ENCODE assay signal across 3 cellular contexts in genomic region chr7:122715183-122715582, GRCh38.
TF ChIP-seq lines count a peak whose summit lies in the region.

No MANE protein-coding gene starts in this region.

TF ChIP-seq in SK-N-SH, 30 proteins besides CTCF, POLR2A, EP300 and RAD21:
- TF ChIP-seq, protein P1, sequence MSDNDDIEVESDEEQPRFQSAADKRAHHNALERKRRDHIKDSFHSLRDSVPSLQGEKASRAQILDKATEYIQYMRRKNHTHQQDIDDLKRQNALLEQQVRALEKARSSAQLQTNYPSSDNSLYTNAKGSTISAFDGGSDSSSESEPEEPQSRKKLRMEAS (IDR thresholded peaks at IDR 0.05; ENCODE audit: low read depth): no peak
- TF ChIP-seq GATA2 (CRISPR knock-in tag; IDR thresholded peaks at IDR 0.05) (no peak), TAF1 (IDR thresholded peaks at IDR 0.05; ENCODE audit: borderline replicate concordance, low read depth, low read length) (no peak), TCF12 (IDR thresholded peaks at IDR 0.05) (no peak), FOSL2 (IDR thresholded peaks at IDR 0.05; ENCODE audit: borderline replicate concordance, low read depth) (no peak), REST (IDR thresholded peaks at IDR 0.05; ENCODE audit: low read depth, low read length) (no peak), MEF2A (IDR thresholded peaks at IDR 0.05; ENCODE audit: borderline replicate concordance, low read depth) (no peak), TEAD4 (IDR thresholded peaks at IDR 0.05; ENCODE audit: borderline replicate concordance, insufficient read depth) (no peak), CHD2 (IDR thresholded peaks at IDR 0.05; ENCODE audit: low read length, partially characterized antibody) (no peak), FOXJ3 (CRISPR knock-in tag; IDR thresholded peaks at IDR 0.05) (no peak), MXI1 (IDR thresholded peaks at IDR 0.05; ENCODE audit: low read depth, low read length) (no peak), NFIC (IDR thresholded peaks at IDR 0.05; ENCODE audit: borderline replicate concordance) (no peak), ELF1 (IDR thresholded peaks at IDR 0.05) (no peak)
- TF ChIP-seq, protein P2, sequence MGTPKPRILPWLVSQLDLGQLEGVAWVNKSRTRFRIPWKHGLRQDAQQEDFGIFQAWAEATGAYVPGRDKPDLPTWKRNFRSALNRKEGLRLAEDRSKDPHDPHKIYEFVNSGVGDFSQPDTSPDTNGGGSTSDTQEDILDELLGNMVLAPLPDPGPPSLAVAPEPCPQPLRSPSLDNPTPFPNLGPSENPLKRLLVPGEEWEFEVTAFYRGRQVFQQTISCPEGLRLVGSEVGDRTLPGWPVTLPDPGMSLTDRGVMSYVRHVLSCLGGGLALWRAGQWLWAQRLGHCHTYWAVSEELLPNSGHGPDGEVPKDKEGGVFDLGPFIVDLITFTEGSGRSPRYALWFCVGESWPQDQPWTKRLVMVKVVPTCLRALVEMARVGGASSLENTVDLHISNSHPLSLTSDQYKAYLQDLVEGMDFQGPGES (IDR thresholded peaks at IDR 0.05; ENCODE audit: low read depth, low read length): no peak
- TF ChIP-seq, protein P3, sequence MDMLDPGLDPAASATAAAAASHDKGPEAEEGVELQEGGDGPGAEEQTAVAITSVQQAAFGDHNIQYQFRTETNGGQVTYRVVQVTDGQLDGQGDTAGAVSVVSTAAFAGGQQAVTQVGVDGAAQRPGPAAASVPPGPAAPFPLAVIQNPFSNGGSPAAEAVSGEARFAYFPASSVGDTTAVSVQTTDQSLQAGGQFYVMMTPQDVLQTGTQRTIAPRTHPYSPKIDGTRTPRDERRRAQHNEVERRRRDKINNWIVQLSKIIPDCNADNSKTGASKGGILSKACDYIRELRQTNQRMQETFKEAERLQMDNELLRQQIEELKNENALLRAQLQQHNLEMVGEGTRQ (IDR thresholded peaks at IDR 0.05; ENCODE audit: borderline replicate concordance, low read depth, low read length): no peak

TF ChIP-seq in SK-N-SH treated with all-trans-retinoic acid at 6 μM for 48 hours, 23 proteins besides CTCF, POLR2A, EP300 and RAD21 (continues in another document):
- TF ChIP-seq ZFP3 (CRISPR knock-in tag; IDR thresholded peaks at IDR 0.05) (no peak), PPARA (CRISPR knock-in tag; IDR thresholded peaks at IDR 0.05; ENCODE audit: borderline replicate concordance) (no peak), ZNF565 (CRISPR knock-in tag; conservative IDR thresholded peaks at IDR 0.05; ENCODE audit: low read depth) (no peak), BACH2 (CRISPR knock-in tag; IDR thresholded peaks at IDR 0.05; ENCODE audit: borderline replicate concordance) (no peak), ISL1 (CRISPR knock-in tag; IDR thresholded peaks at IDR 0.05) (no peak), TOX (CRISPR knock-in tag; IDR thresholded peaks at IDR 0.05; ENCODE audit: borderline replicate concordance) (no peak), OSR1 (CRISPR knock-in tag; IDR thresholded peaks at IDR 0.05) (no peak), PATZ1 (CRISPR knock-in tag; IDR thresholded peaks at IDR 0.05; ENCODE audit: borderline replicate concordance) (no peak), TSHZ2 (CRISPR knock-in tag; IDR thresholded peaks at IDR 0.05) (no peak), ZC3H10 (CRISPR knock-in tag; IDR thresholded peaks at IDR 0.05) (no peak), ZNF70 (CRISPR knock-in tag; IDR thresholded peaks at IDR 0.05) (no peak), ZNF8 (CRISPR knock-in tag; IDR thresholded peaks at IDR 0.05) (no peak), ESRRG (CRISPR knock-in tag; IDR thresholded peaks at IDR 0.05) (no peak), ZFP30 (CRISPR knock-in tag; IDR thresholded peaks at IDR 0.05) (no peak)
- TF ChIP-seq, protein P4, sequence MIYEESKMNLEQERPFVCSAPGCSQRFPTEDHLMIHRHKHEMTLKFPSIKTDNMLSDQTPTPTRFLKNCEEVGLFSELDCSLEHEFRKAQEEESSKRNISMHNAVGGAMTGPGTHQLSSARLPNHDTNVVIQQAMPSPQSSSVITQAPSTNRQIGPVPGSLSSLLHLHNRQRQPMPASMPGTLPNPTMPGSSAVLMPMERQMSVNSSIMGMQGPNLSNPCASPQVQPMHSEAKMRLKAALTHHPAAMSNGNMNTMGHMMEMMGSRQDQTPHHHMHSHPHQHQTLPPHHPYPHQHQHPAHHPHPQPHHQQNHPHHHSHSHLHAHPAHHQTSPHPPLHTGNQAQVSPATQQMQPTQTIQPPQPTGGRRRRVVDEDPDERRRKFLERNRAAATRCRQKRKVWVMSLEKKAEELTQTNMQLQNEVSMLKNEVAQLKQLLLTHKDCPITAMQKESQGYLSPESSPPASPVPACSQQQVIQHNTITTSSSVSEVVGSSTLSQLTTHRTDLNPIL (CRISPR knock-in tag; IDR thresholded peaks at IDR 0.05; ENCODE audit: low read depth): no peak
- TF ChIP-seq, protein P5, sequence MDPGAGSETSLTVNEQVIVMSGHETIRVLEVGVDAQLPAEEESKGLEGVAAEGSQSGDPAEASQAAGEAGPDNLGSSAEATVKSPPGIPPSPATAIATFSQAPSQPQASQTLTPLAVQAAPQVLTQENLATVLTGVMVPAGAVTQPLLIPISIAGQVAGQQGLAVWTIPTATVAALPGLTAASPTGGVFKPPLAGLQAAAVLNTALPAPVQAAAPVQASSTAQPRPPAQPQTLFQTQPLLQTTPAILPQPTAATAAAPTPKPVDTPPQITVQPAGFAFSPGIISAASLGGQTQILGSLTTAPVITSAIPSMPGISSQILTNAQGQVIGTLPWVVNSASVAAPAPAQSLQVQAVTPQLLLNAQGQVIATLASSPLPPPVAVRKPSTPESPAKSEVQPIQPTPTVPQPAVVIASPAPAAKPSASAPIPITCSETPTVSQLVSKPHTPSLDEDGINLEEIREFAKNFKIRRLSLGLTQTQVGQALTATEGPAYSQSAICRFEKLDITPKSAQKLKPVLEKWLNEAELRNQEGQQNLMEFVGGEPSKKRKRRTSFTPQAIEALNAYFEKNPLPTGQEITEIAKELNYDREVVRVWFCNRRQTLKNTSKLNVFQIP (CRISPR knock-in tag; IDR thresholded peaks at IDR 0.05; ENCODE audit: borderline replicate concordance, low read depth): no peak

TF ChIP-seq in GM12878, 131 proteins besides CTCF, POLR2A, EP300 and RAD21:
- TF ChIP-seq PAX8 (IDR thresholded peaks at IDR 0.05) (no peak), RELB (IDR thresholded peaks at IDR 0.05; ENCODE audit: low read depth) (no peak), POLR2AphosphoS2 (IDR thresholded peaks at IDR 0.05; ENCODE audit: low read depth, low read length) (no peak)
